In the genomic region with DNA sequence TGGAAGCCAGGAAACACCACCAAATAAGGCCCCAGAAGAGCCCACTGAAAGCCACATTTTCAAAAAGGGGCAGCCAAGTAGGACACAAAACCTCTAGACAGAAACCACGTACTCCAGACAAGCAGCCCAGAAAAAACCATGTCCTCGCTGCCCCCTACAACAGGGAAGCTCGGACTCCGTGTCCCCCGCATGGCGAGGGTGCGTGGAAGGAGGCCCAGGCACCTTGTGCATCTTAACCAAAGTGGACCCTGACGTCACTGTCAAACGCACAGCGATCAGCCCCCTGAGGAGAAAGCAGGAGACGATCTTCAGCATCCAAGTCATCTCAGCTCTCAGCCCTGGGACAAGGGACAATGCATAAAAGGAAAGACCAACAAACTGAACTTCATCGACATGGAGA, we compare ENCODE assay signal across 16 cellular contexts.
DNase-seq lines count a peak whose midpoint lies in the region; ATAC-seq lines count a peak whose summit lies in the region.
"Had no signal": no experiment of that assay in that cellular context is flagged by ENCODE, and none has a peak within 500 bp of the region (broad histone marks: within the 10 kb centered on the region; RNA-seq: fewer than 3 reads in every experiment).

No MANE protein-coding gene starts in this region.

- no peaks in the 10 kb centered on the region for H3K36me3 Mint-ChIP-seq in effector memory CD8-positive, alpha-beta T cell (ENCODE audit: insufficient read depth)
- H3K36me3 Mint-ChIP-seq in stimulated activated memory B cell treated with anti-CD40 and anti-IgM and Interleukin-4, amounts not matched to agents 10 μg/mL and 1 μg/mL and 100 μg/mL, for 72 hours = peaks cover 63% of the 10 kb centered on the region

- H3K4me3 Mint-ChIP-seq in effector memory CD8-positive, alpha-beta T cell = no peak overlapping the region
- H3K4me3 Mint-ChIP-seq in stimulated activated memory B cell treated with anti-CD40 and anti-IgM and Interleukin-4, amounts not matched to agents 10 μg/mL and 1 μg/mL and 100 μg/mL, for 72 hours = no peak overlapping the region
- H3K4me3 Mint-ChIP-seq: CD4-positive, alpha-beta T cell; HFFc6 had no signal

- no peaks in the 10 kb centered on the region for H3K9me3 Mint-ChIP-seq in effector memory CD8-positive, alpha-beta T cell
- no peaks in the 10 kb centered on the region for H3K9me3 Mint-ChIP-seq in stimulated activated memory B cell treated with anti-CD40 and anti-IgM and Interleukin-4, amounts not matched to agents 10 μg/mL and 1 μg/mL and 100 μg/mL, for 72 hours
- H3K9me3 Mint-ChIP-seq: CD4-positive, alpha-beta T cell; HFFc6 had no signal

- DNase-seq in activated CD8-positive, alpha-beta memory T cell treated with anti-CD3 and anti-CD28 coated beads for 24 hours = peak; percentile 33
- no peak for DNase-seq in activated CD8-positive, alpha-beta memory T cell treated with anti-CD3 and anti-CD28 coated beads, Interleukin-2, amount 50 U/mL, for 48 hours
- DNase-seq in cardiac septum (ENCODE audit: low spot score) = peak; percentile 38
- DNase-seq in left ventricle myocardium superior = no peak
- no peak for DNase-seq in effector memory CD8-positive, alpha-beta T cell
- DNase-seq in activated gamma-delta T cell (lab: John Stamatoyannopoulos, UW) = no peak
- DNase-seq: 8988T; AML-193; Calu3; CD4-positive, alpha-beta T cell; DMS 273 treated with DMSO at 0.1 percent for 48 hours; HCEC 1CT; HFFc6 had no signal

- no peaks in the 10 kb centered on the region for H3K27me3 Mint-ChIP-seq in effector memory CD8-positive, alpha-beta T cell
- no peaks in the 10 kb centered on the region for H3K27me3 Mint-ChIP-seq in stimulated activated memory B cell treated with anti-CD40 and anti-IgM and Interleukin-4, amounts not matched to agents 10 μg/mL and 1 μg/mL and 100 μg/mL, for 72 hours
- H3K27me3 Mint-ChIP-seq: CD4-positive, alpha-beta T cell had no signal

- H3K4me1 Mint-ChIP-seq in effector memory CD8-positive, alpha-beta T cell (ENCODE audit: low read depth in 2 of 2) = peaks cover 0 to under 1% of the 10 kb centered on the region in 2 donors
- no peaks in the 10 kb centered on the region for H3K4me1 Mint-ChIP-seq in stimulated activated memory B cell treated with anti-CD40 and anti-IgM and Interleukin-4, amounts not matched to agents 10 μg/mL and 1 μg/mL and 100 μg/mL, for 72 hours

- intact Hi-C loops in cardiac septum (cut with DNase I) (no loop called here), left ventricle myocardium superior (cut with micrococcal nuclease) (no loop called here)

- ATAC-seq in left ventricle myocardium superior = no peak
- no peak for ATAC-seq in effector memory CD8-positive, alpha-beta T cell (replicated peaks)
- ATAC-seq in stimulated activated memory B cell treated with anti-CD40 and anti-IgM and Interleukin-4, amounts not matched to agents 10 μg/mL and 1 μg/mL and 100 μg/mL, for 72 hours = no peak
- ATAC-seq in HG02623 (IDR thresholded peaks at IDR 0.05; ENCODE audit: unreplicated experiment) = no peak
- ATAC-seq: HepG2 had no signal

- peak overlapping the region; percentile 26 to 57 for H3K27ac Mint-ChIP-seq in effector memory CD8-positive, alpha-beta T cell
- H3K27ac Mint-ChIP-seq in stimulated activated memory B cell treated with anti-CD40 and anti-IgM and Interleukin-4, amounts not matched to agents 10 μg/mL and 1 μg/mL and 100 μg/mL, for 72 hours = peak overlapping the region; percentile 3
- H3K27ac Mint-ChIP-seq: CD4-positive, alpha-beta T cell; HFFc6 had no signal

Comparison
In these comparisons a context has a peak if more than half of its experiments do, and no peak if none do; other contexts are left out.
1. DNase-seq: peak in activated CD8-positive, alpha-beta memory T cell treated with anti-CD3 and anti-CD28 coated beads for 24 hours (single experiment) and cardiac septum (single experiment); none in activated CD8-positive, alpha-beta memory T cell treated with anti-CD3 and anti-CD28 coated beads, Interleukin-2, amount 50 U/mL, for 48 hours (single experiment), left ventricle myocardium superior (single experiment), effector memory CD8-positive, alpha-beta T cell (0 of 3) and activated gamma-delta T cell (single experiment).